Comparison of ENCODE assay signal across 13 cellular contexts in genomic region chr1:87194271-87194774, GRCh38.
DNase-seq lines count a peak whose midpoint lies in the region; ATAC-seq and TF ChIP-seq lines count a peak whose summit lies in the region.
"Had no signal": no experiment of that assay in that cellular context is flagged by ENCODE, and none has a peak within 500 bp of the region (broad histone marks: within the 10 kb centered on the region; RNA-seq: fewer than 3 reads in every experiment).

No MANE protein-coding gene starts in this region.

- H3K27ac ChIP-seq in MM.1S (ENCODE audit: low read length): peak overlapping the region; percentile 19; the same call in 1 of the 2 replicates
- H3K27ac ChIP-seq: A549, C4-2B had no signal

- 0 out of 2 replicates have a peak, but pooled peaks cover 5% of the 10 kb centered on the region for H3F3A ChIP-seq in MM.1S (ENCODE audit: insufficient read depth, low read length)

- no peak overlapping the region for H3K27ac Mint-ChIP-seq in activated naive CD4-positive, alpha-beta T cell treated with anti-CD3 and anti-CD28 coated beads, Interleukin-2, amount 50 U/mL, for 72 hours
- H3K27ac Mint-ChIP-seq: CD4-positive, alpha-beta T cell; GM23338 had no signal

- TF ChIP-seq CTCF in MM.1S (IDR thresholded peaks at IDR 0.05; ENCODE audit: low read length) (no peak), epithelial cell of esophagus (IDR thresholded peaks at IDR 0.05; ENCODE audit: insufficient read depth, low read depth, low read length, missing control alignments) (no peak)

- H3K4me2 ChIP-seq in MM.1S (ENCODE audit: low read depth, low read length): peak overlapping the region; percentile 11
- H3K4me2 ChIP-seq: A549, GM23338 had no signal

- H3K36me3 ChIP-seq in MM.1S (replicated peaks; ENCODE audit: insufficient read depth, low read length): no peaks in the 10 kb centered on the region

- H3K79me2 ChIP-seq in MM.1S (ENCODE audit: low read length): no peaks in the 10 kb centered on the region

- no peaks in the 10 kb centered on the region for H3K9me3 ChIP-seq in MM.1S (replicated peaks; ENCODE audit: insufficient read depth, low read length)
- H3K9me3 ChIP-seq: Caco-2 had no signal

- H3K4me3 ChIP-seq in MM.1S (ENCODE audit: low read length) (no peak overlapping the region), epithelial cell of esophagus (ENCODE audit: low read length) (no peak overlapping the region)
- H3K4me3 ChIP-seq: A549, GM23338 had no signal

- peaks cover 4 to 14% of the 10 kb centered on the region in 2 donors for H3K9me3 Mint-ChIP-seq in activated naive CD4-positive, alpha-beta T cell treated with anti-CD3 and anti-CD28 coated beads, Interleukin-2, amount 50 U/mL, for 72 hours

- H3K27me3 ChIP-seq in MM.1S (replicated peaks; ENCODE audit: insufficient read depth, low read length): no peaks in the 10 kb centered on the region

- no peaks in the 10 kb centered on the region for H3K9me2 ChIP-seq in MM.1S (replicated peaks; ENCODE audit: insufficient read depth, low read length)

- peaks cover 7% of the 10 kb centered on the region; the same call in 1 of the 2 replicates for H3K4me1 ChIP-seq in MM.1S (ENCODE audit: low read length)
- H3K4me1 ChIP-seq: A549, Caco-2 had no signal

- H3K36me3 Mint-ChIP-seq in activated naive CD4-positive, alpha-beta T cell treated with anti-CD3 and anti-CD28 coated beads, Interleukin-2, amount 50 U/mL, for 72 hours: no peaks in the 10 kb centered on the region

- no peak overlapping the region for H3K9ac ChIP-seq in MM.1S (ENCODE audit: low read length)

- DNase-seq in MM.1S: peak; percentile 40
- peak; percentile 32 for DNase-seq in OCI-M1 (lab: John Stamatoyannopoulos, UW)
- peak; percentile 34 for DNase-seq in epithelial cell of esophagus (ENCODE audit: low read depth)
- DNase-seq in activated naive CD4-positive, alpha-beta T cell treated with anti-CD3 and anti-CD28 coated beads, Interleukin-2, amount 50 U/mL, for 72 hours (ENCODE audit: low spot score in 2 of 2): no peak
- DNase-seq in UCSD-AML1 (lab: John Stamatoyannopoulos, UW; ENCODE audit: unreplicated experiment): no peak
- DNase-seq in NCI-H1092 treated with DMSO at 0.1 percent for 48 hours (lab: John Stamatoyannopoulos, UW): no peak
- DNase-seq: AML-193; Caco-2; CD4-positive, alpha-beta T cell; HCEC 1CT had no signal

- peak overlapping the region; percentile 9 for H2AFZ ChIP-seq in MM.1S (ENCODE audit: low read length)
- H2AFZ ChIP-seq: GM23338 had no signal

- no peaks in the 10 kb centered on the region for H4K20me1 ChIP-seq in MM.1S (ENCODE audit: insufficient read depth, low read length)

- ATAC-seq in activated naive CD4-positive, alpha-beta T cell treated with anti-CD3 and anti-CD28 coated beads, Interleukin-2, amount 50 U/mL, for 72 hours: no peak
- ATAC-seq: A549, GM23338 had no signal

Comparison
In these comparisons a context has a peak if more than half of its experiments do, and no peak if none do; other contexts are left out.
1. DNase-seq: peak in MM.1S (single experiment), OCI-M1 (single experiment) and epithelial cell of esophagus (single experiment); none in activated naive CD4-positive, alpha-beta T cell treated with anti-CD3 and anti-CD28 coated beads, Interleukin-2, amount 50 U/mL, for 72 hours (0 of 2), UCSD-AML1 (single experiment) and NCI-H1092 treated with DMSO at 0.1 percent for 48 hours (single experiment).